Comparison of ENCODE assay signal across 8 cellular contexts in the genomic region with DNA sequence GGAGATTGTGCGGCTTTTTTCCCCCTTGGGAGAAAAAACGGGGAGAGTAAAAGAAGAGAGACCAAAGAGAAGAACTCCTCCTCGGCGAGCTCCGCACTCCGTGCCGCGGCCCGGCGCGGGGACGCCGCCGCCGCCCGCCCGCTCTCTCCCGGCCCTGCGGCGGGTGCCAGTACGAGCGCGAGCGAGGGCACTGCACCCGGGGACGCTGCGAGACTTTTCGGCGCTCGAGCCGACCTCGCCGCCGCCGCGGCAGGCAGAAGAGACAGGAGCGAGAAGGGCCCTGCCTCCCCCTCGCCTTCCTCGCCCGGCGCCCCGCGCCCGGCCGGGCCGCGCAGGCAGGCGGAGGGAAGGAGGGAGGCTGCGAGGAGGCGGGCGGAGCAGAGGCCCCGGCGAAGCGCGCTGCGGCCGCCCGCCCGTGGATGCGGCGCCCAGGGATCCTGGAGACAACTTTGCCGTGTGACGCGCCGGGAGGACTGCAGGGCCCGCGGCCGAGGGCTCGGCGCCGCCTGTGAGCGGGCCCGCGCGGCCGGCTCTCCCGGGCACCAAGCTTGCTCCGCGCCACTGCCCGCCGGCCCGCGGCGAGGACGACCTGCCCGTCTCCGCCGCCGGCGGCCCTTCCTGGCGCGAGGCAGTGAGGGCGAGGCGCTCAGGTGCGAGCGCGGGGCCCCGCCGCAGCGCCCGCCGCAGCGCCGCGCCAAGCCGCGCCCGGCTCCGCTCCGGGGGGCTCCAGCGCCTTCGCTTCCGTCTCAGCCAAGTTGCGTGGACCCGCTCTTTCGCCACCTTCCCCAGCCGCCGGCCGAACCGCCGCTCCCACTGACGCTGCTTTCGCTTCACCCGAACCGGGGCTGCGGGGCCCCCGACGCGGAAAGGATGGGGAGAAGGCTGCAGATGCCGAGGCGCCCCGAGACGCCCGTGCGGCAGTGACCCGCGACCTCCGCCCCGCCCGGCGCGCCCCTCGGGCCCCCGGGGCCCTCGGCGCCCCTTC. TPM values are rescaled to one million over a fixed set of nuclear protein-coding genes. Genes with fewer than 3 reads are reported as not detected.
DNase-seq lines count a peak whose midpoint lies in the region; ATAC-seq and TF ChIP-seq lines count a peak whose summit lies in the region.

No MANE protein-coding gene starts in this region.

- H3K36me3 Mint-ChIP-seq in activated T-cell treated with anti-CD3 and anti-CD28 coated beads, Interleukin-2, amount 50 U/mL, for 24 hours (ENCODE audit: low read depth), result no peaks in the 10 kb centered on the region
- H3K36me3 Mint-ChIP-seq in T-helper 2 cell treated with Interferon-gamma antibody and Interleukin-4, amounts not matched to agents 5 μg/mL and 100 μg/mL, for 36 hours (ENCODE audit: low read depth), result peaks cover 4% of the 10 kb centered on the region

- H3K4me3 ChIP-seq in H7 (ENCODE audit: insufficient read depth, low read depth, low read length), result peak overlapping the region; percentile 33
- peak overlapping the region; percentile 68 for H3K4me3 ChIP-seq in left ventricle myocardium inferior
- H3K4me3 ChIP-seq in skeletal muscle satellite cell (ENCODE audit: low read length), result peak overlapping the region; percentile 71

- H3K27me3 ChIP-seq in H7 (ENCODE audit: control insufficient read depth, insufficient read depth, low read length), result peaks cover 78% of the 10 kb centered on the region
- H3K27me3 ChIP-seq in left ventricle myocardium inferior (ENCODE audit: low read depth), result peaks cover 98% of the 10 kb centered on the region
- peaks cover 78% of the 10 kb centered on the region for H3K27me3 ChIP-seq in skeletal muscle satellite cell (ENCODE audit: control insufficient read depth, insufficient read depth, low read length)

- no peaks in the 10 kb centered on the region for H3K9me3 ChIP-seq in left ventricle myocardium inferior (replicated peaks)
- no peaks in the 10 kb centered on the region for H3K9me3 ChIP-seq in skeletal muscle satellite cell (replicated peaks; ENCODE audit: low read length)

- H3K4me3 Mint-ChIP-seq in activated T-cell treated with anti-CD3 and anti-CD28 coated beads, Interleukin-2, amount 50 U/mL, for 24 hours, result no peak overlapping the region
- no peak overlapping the region for H3K4me3 Mint-ChIP-seq in T-helper 2 cell treated with Interferon-gamma antibody and Interleukin-4, amounts not matched to agents 5 μg/mL and 100 μg/mL, for 36 hours

- H3K27me3 Mint-ChIP-seq in activated T-cell treated with anti-CD3 and anti-CD28 coated beads, Interleukin-2, amount 50 U/mL, for 24 hours, result peaks cover 72% of the 10 kb centered on the region
- H3K27me3 Mint-ChIP-seq in T-helper 2 cell treated with Interferon-gamma antibody and Interleukin-4, amounts not matched to agents 5 μg/mL and 100 μg/mL, for 36 hours (ENCODE audit: low read depth), result peaks cover 64% of the 10 kb centered on the region

- peak overlapping the region; percentile 32 for H3K9ac ChIP-seq in skeletal muscle satellite cell (ENCODE audit: low read depth, low read length)

- H3K4me1 ChIP-seq in left ventricle myocardium inferior, result peaks cover 42% of the 10 kb centered on the region
- peaks cover 23% of the 10 kb centered on the region for H3K4me1 ChIP-seq in skeletal muscle satellite cell (ENCODE audit: control insufficient read depth, insufficient read depth, low read length)

- H3K27ac Mint-ChIP-seq in activated T-cell treated with anti-CD3 and anti-CD28 coated beads, Interleukin-2, amount 50 U/mL, for 24 hours, result no peak overlapping the region
- H3K27ac Mint-ChIP-seq in T-helper 2 cell treated with Interferon-gamma antibody and Interleukin-4, amounts not matched to agents 5 μg/mL and 100 μg/mL, for 36 hours, result no peak overlapping the region

- intact Hi-C loops in left ventricle myocardium inferior (cut with micrococcal nuclease), result no loop called here

- H3K36me3 ChIP-seq in H7 (replicated peaks; ENCODE audit: control insufficient read depth, insufficient read depth, low read length) (no peaks in the 10 kb centered on the region), left ventricle myocardium inferior (no peaks in the 10 kb centered on the region), skeletal muscle satellite cell (ENCODE audit: insufficient read depth, low read length) (no peaks in the 10 kb centered on the region)

- peak overlapping the region; percentile 55 for H3K27ac ChIP-seq in left ventricle myocardium inferior (replicated peaks)

- peaks cover 21% of the 10 kb centered on the region for H3K4me1 Mint-ChIP-seq in activated T-cell treated with anti-CD3 and anti-CD28 coated beads, Interleukin-2, amount 50 U/mL, for 24 hours (ENCODE audit: low read depth)
- H3K4me1 Mint-ChIP-seq in T-helper 2 cell treated with Interferon-gamma antibody and Interleukin-4, amounts not matched to agents 5 μg/mL and 100 μg/mL, for 36 hours (ENCODE audit: low read depth), result peaks cover 10% of the 10 kb centered on the region

- DNase-seq in AG08396 (ENCODE audit: low spot score), result peak; percentile 39
- DNase-seq in H7, result peak; percentile 86
- DNase-seq in activated T-cell treated with anti-CD3 and anti-CD28 coated beads, Interleukin-2, amount 50 U/mL, for 24 hours, result peak; percentile 62
- no peak for DNase-seq in left ventricle myocardium inferior
- DNase-seq in T-helper 2 cell treated with Interferon-gamma antibody and Interleukin-4, amounts not matched to agents 5 μg/mL and 100 μg/mL, for 36 hours (ENCODE audit: low spot score), result no peak
- DNase-seq in NCI-H1436 (lab: John Stamatoyannopoulos, UW), result no peak

- no peaks in the 10 kb centered on the region for H3K9me3 Mint-ChIP-seq in activated T-cell treated with anti-CD3 and anti-CD28 coated beads, Interleukin-2, amount 50 U/mL, for 24 hours
- no peaks in the 10 kb centered on the region for H3K9me3 Mint-ChIP-seq in T-helper 2 cell treated with Interferon-gamma antibody and Interleukin-4, amounts not matched to agents 5 μg/mL and 100 μg/mL, for 36 hours

- TF ChIP-seq CTCF in left ventricle myocardium inferior (IDR thresholded peaks at IDR 0.05; ENCODE audit: borderline replicate concordance), result no peak

- peak overlapping the region; percentile 86 for H3K4me2 ChIP-seq in skeletal muscle satellite cell (ENCODE audit: low read length)

- ATAC-seq in HG02623 (IDR thresholded peaks at IDR 0.05; ENCODE audit: unreplicated experiment), result no peak

RNA-seq across cellular contexts. Expression of gene INHBB, which starts 0.7 kb away (rescaled TPM):
- 0.07 and 0.11 TPM in 2 replicates for total RNA-seq in H7 (2014; rRNA removed; shearing (Covaris generic))
- 3.2 TPM for total RNA-seq in left ventricle myocardium inferior
- not detected in 2 replicates for total RNA-seq in skeletal muscle satellite cell (2012; rRNA removed)

Comparison
In these comparisons a context has a peak if more than half of its experiments do, and no peak if none do; other contexts are left out.
1. DNase-seq: peak in AG08396 (single experiment), H7 (single experiment) and activated T-cell treated with anti-CD3 and anti-CD28 coated beads, Interleukin-2, amount 50 U/mL, for 24 hours (single experiment); none in left ventricle myocardium inferior (single experiment), T-helper 2 cell treated with Interferon-gamma antibody and Interleukin-4, amounts not matched to agents 5 μg/mL and 100 μg/mL, for 36 hours (single experiment) and NCI-H1436 (single experiment).
2. Peak in every context shown above with its lines, with median percentiles within 50 percentile points of each other: H3K4me3 ChIP-seq.